ENCODE assay signal across 8 cellular contexts in the genomic region with DNA sequence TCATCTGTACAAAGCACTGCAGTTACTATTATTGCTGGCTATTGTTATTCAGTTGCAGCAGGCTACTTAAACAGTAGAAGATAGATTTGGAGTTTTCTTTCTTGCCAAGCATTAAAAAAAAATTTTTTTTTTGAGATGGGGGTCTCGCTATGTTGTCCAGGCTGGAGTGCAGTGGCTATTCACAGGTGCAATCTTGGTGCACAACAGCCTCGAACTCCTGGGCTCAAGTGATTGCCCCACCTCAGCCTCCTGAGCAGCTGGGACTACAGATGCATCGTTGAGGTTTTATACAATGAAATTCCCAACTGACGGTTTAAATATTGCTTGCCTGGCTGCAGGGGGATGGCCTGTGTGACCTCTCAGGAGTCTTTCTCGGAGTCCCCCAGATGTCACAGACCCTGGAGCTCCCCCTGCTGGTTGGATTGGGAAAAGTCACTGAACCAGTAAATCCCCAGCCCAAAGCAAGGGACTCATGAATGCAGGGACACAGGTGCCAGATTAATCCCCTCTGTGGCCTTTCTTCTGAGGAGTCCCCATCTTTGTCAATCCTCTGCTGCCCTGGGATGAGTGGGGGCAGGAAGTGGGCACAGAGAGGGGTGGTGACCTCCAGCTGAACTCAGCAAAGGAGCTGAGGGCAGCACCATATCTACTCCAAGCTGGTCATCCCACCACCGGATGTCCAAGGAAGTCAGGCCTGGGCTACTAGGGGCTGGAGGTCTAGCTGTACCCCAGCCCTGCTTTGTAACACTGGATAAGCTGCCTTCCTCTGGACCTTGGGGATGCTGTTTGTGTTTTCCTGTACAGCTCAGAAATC.
DNase-seq lines count a peak whose midpoint lies in the region; ATAC-seq and TF ChIP-seq lines count a peak whose summit lies in the region.

No MANE protein-coding gene starts in this region.

- no peak overlapping the region for H3K4me3 Mint-ChIP-seq in activated CD4-positive, alpha-beta memory T cell treated with anti-CD3 and anti-CD28 coated beads, Interleukin-2, amount 10 ng/mL, durations not matched to agents 7 days and 5 days

- no peaks in the 10 kb centered on the region for H3K36me3 ChIP-seq in lung (ENCODE audit: control insufficient read depth in 2 of 2, insufficient read depth in 2 of 2, low read length in 2 of 2)

- POLR2A ChIA-PET in activated CD4-positive, alpha-beta memory T cell treated with anti-CD3 and anti-CD28 coated beads, Interleukin-2, amount 10 ng/mL, durations not matched to agents 7 days and 5 days (lab: Charles Lee): no interaction called here

- CTCF ChIA-PET in activated CD4-positive, alpha-beta memory T cell treated with anti-CD3 and anti-CD28 coated beads, Interleukin-2, amount 10 ng/mL, durations not matched to agents 7 days and 5 days (lab: Charles Lee): interaction anchor here (0.7 to 4.3 kb wide), 29 partner anchors 8 to 266 kb away, joined by 3 to 33 read pairs (median 5); no protein-coding TSS in a partner anchor

- no peaks in the 10 kb centered on the region for H3K36me3 Mint-ChIP-seq in activated CD4-positive, alpha-beta memory T cell treated with anti-CD3 and anti-CD28 coated beads, Interleukin-2, amount 10 ng/mL, durations not matched to agents 7 days and 5 days (ENCODE audit: low read depth)

- TF ChIP-seq CTCF in lung (IDR thresholded peaks at IDR 0.05; ENCODE audit: control extremely low read depth, extremely low read depth): peak; percentile 80

- H3K27me3 ChIP-seq in lung (ENCODE audit: control insufficient read depth, insufficient read depth): no peaks in the 10 kb centered on the region

- no peaks in the 10 kb centered on the region for H3K4me1 Mint-ChIP-seq in activated CD4-positive, alpha-beta memory T cell treated with anti-CD3 and anti-CD28 coated beads, Interleukin-2, amount 10 ng/mL, durations not matched to agents 7 days and 5 days

- no peak overlapping the region for H3K4me3 ChIP-seq in lung

- no peak overlapping the region for H3K27ac ChIP-seq in lung (ENCODE audit: low read depth in 1 of 2, low read length in 1 of 2)

- DNase-seq in NCI-H187 (lab: John Stamatoyannopoulos, UW) (peak; percentile 7 to 10), NCI-H187 treated with DMSO at 0.1 percent for 48 hours (lab: John Stamatoyannopoulos, UW) (no peak), NCI-H2171 (lab: John Stamatoyannopoulos, UW) (peak; percentile 9), lung (ENCODE audit: low spot score) (peak; percentile 79)
- peak; percentile 78 for DNase-seq in activated CD4-positive, alpha-beta memory T cell treated with anti-CD3 and anti-CD28 coated beads, Interleukin-2, amount 10 ng/mL, durations not matched to agents 7 days and 5 days
- peak; percentile 73 for DNase-seq in effector CD4-positive, alpha-beta T cell
- DNase-seq in stimulated activated CD8-positive, alpha-beta memory T cell treated with anti-CD3 and anti-CD28 coated beads, Interleukin-15, amount 100 ng/mL, for 1 hour (ENCODE audit: low read depth): peak; percentile 80

- 51 to 53% methylated on average over 6 of the region's 6 CpGs for WGBS in lung, 2 donors

- H3K4me1 ChIP-seq in lung (ENCODE audit: control insufficient read depth in 2 of 2, insufficient read depth in 2 of 2, low read length in 2 of 2): no peaks in the 10 kb centered on the region

- peaks cover under 1% of the 10 kb centered on the region for H3K27me3 Mint-ChIP-seq in activated CD4-positive, alpha-beta memory T cell treated with anti-CD3 and anti-CD28 coated beads, Interleukin-2, amount 10 ng/mL, durations not matched to agents 7 days and 5 days

- H3K9me3 Mint-ChIP-seq in activated CD4-positive, alpha-beta memory T cell treated with anti-CD3 and anti-CD28 coated beads, Interleukin-2, amount 10 ng/mL, durations not matched to agents 7 days and 5 days: no peaks in the 10 kb centered on the region

- ATAC-seq in lung (ENCODE audit: insufficient read depth, low FRiP score): peak; percentile 37
- no peak for ATAC-seq in GM18498 (IDR thresholded peaks at IDR 0.05; ENCODE audit: unreplicated experiment)

- no peaks in the 10 kb centered on the region for H3K9me3 ChIP-seq in lung (ENCODE audit: control insufficient read depth in 2 of 2, insufficient read depth in 1 of 2, low read length in 1 of 2)

- H3K27ac Mint-ChIP-seq in activated CD4-positive, alpha-beta memory T cell treated with anti-CD3 and anti-CD28 coated beads, Interleukin-2, amount 10 ng/mL, durations not matched to agents 7 days and 5 days: no peak overlapping the region
